Comparison of ENCODE assay signal across 1 cellular context in the genomic region with DNA sequence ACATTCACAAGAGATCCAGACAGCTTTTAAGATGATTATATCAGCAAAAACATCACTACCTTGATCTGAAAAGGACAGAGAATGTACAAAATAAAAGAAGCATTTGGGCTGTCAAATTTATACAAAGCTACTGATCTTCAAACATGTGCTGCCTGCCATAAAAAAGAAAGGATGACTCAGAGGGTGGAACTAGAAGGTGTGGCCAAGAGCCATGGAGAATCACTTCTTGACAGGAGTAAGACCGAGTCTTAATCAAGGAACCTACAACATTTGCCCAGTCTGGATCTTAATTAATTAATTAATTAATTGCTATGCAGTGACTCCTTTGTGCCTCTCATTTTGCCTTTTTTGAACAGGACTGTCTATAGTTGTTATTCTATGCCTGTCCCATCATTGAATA.
TF ChIP-seq lines count a peak whose summit lies in the region.

No MANE protein-coding gene starts in this region.

TF ChIP-seq in K562, 482 proteins besides CTCF, POLR2A, EP300 and RAD21:
- no peak for TF ChIP-seq ZNF133 (CRISPR knock-in tag; IDR thresholded peaks at IDR 0.05)
- TF ChIP-seq JUND (IDR thresholded peaks at IDR 0.05; ENCODE audit: borderline replicate concordance, low read depth, low read length): peak; percentile 25; the same call in 1 of the 2 replicates
- no peak for TF ChIP-seq JUND (tag; IDR thresholded peaks at IDR 0.05; ENCODE audit: borderline replicate concordance, low read depth, low read length)
- TF ChIP-seq FOSL1 (tag; conservative IDR thresholded peaks at IDR 0.05): peak; percentile 47
- TF ChIP-seq MAZ (CRISPR knock-in tag; conservative IDR thresholded peaks at IDR 0.05 in 1 of 2, IDR thresholded peaks at IDR 0.05 in 1 of 2): no peak
